In genomic region chr5:142455856-142456255, GRCh38 we compare ENCODE assay signal across 15 cellular contexts.
DNase-seq lines count a peak whose midpoint lies in the region; ATAC-seq, FAIRE-seq and TF ChIP-seq lines count a peak whose summit lies in the region.
"Had no signal": no experiment of that assay in that cellular context is flagged by ENCODE, and none has a peak within 500 bp of the region (broad histone marks: within the 10 kb centered on the region; RNA-seq: fewer than 3 reads in every experiment).

No MANE protein-coding gene starts in this region.

- intact Hi-C loops in GM12878 (cut with micrococcal nuclease; ENCODE audit: unreplicated experiment) (no loop called here), testis (cut with DNase I; ENCODE audit: low total_unique reads) (no loop called here)

- WGBS in GM12878 (ENCODE audit: insufficient coverage, insufficient replicate concordance, low lambda C conversion rate, missing lambda C conversion rate), result 0% methylated on average over 2 of the region's 2 CpGs
- 74 to 91% methylated on average over 2 of the region's 2 CpGs for WGBS in testis, 2 donors

- peaks cover 36% of the 10 kb centered on the region for H3K9me3 ChIP-seq in BLaER1
- no peaks in the 10 kb centered on the region; the same call in 2 of the 3 replicates for H3K9me3 ChIP-seq in GM12878 (replicated peaks; ENCODE audit: control insufficient read depth, insufficient read depth, low read length)
- H3K9me3 ChIP-seq in testis, result no peaks in the 10 kb centered on the region

- TF ChIP-seq EP300 in GM12878 (IDR thresholded peaks at IDR 0.05; ENCODE audit: borderline replicate concordance in 1 of 2, control insufficient read depth in 1 of 2, low read depth in 2 of 2, low read length in 2 of 2), result peak in 1 of 2 experiments; percentile 34; a peak in 1 of 4 replicates

- H4K20me1 ChIP-seq in BLaER1 (no peaks in the 10 kb centered on the region), GM12878 (ENCODE audit: control insufficient read depth, insufficient read depth) (no peaks in the 10 kb centered on the region)

- H3K4me3 ChIP-seq in BLaER1, result no peak overlapping the region
- no peak overlapping the region for H3K4me3 ChIP-seq in NB4 (ENCODE audit: low read depth, low read length)
- no peak overlapping the region for H3K4me3 ChIP-seq in GM12878
- H3K4me3 ChIP-seq in testis, result no peak overlapping the region

- no peaks in the 10 kb centered on the region for H3K27me3 ChIP-seq in BLaER1
- H3K27me3 ChIP-seq in GM12878 (replicated peaks in 1 of 2; ENCODE audit: control insufficient read depth in 2 of 2, insufficient read depth in 2 of 2, low read length in 1 of 2), result no peaks in the 10 kb centered on the region
- no peaks in the 10 kb centered on the region for H3K27me3 ChIP-seq in testis

- SMC1A ChIA-PET in GM12878 (lab: Charles Lee; ENCODE audit: uncharacterized antibody, unreplicated experiment), result no interaction called here

- peak overlapping the region; percentile 12 for H3K4me2 ChIP-seq in BLaER1
- H3K4me2 ChIP-seq in GM12878 (ENCODE audit: control insufficient read depth, insufficient read depth), result no peak overlapping the region

- no TSS peak for BruUV-seq in GM12878 (replicated peaks; lab: Mats Ljungman, UMichigan)

- ATAC-seq in GM12878, result peak; percentile 88

- CTCF ChIA-PET in GM12878 (lab: Yijun Ruan, JAX), result interaction anchor here (0.8 kb wide), 1 partner anchor 261 kb away, joined by 3 read pairs; no protein-coding TSS in a partner anchor

- TF ChIP-seq RAD21 in GM12878 (IDR thresholded peaks at IDR 0.05; ENCODE audit: insufficient read depth, low read depth, low read length), result no peak

- H3K9ac ChIP-seq in BLaER1 (no peak overlapping the region), GM12878 (ENCODE audit: control insufficient read depth, insufficient read depth, low read length) (no peak overlapping the region)

- FAIRE-seq in GM18507 (lab: Jason Lieb, UNC) (peak; percentile 69), GM12878 (lab: Jason Lieb, UNC) (peak; percentile 84)

- POLR2A ChIA-PET in GM12878 (lab: Charles Lee), result no interaction called here

- in situ Hi-C loops in GM12878 (cut with MboI), result no loop called here

- H3K27ac ChIP-seq in BLaER1, result no peak overlapping the region
- H3K27ac ChIP-seq in GM12878 (ENCODE audit: control insufficient read depth, insufficient read depth), result no peak overlapping the region
- no peak overlapping the region for H3K27ac ChIP-seq in testis
- H3K27ac ChIP-seq: RWPE1 had no signal

- H3K4me1 ChIP-seq in BLaER1 (peaks cover 10% of the 10 kb centered on the region), GM12878 (ENCODE audit: control insufficient read depth, insufficient read depth, low read length) (no peaks in the 10 kb centered on the region), testis (no peaks in the 10 kb centered on the region)

- RAD21 ChIA-PET in GM12878 (lab: Charles Lee; ENCODE audit: unreplicated experiment), result no interaction called here

- DNase-seq in GM18507 (ENCODE audit: extremely low spot score, insufficient read length, low read depth) (no peak), NB4 (ENCODE audit: low read depth) (peak; percentile 52), GM12878 (ENCODE audit: low read depth, low spot score) (peak; percentile 17), COLO829 (ENCODE audit: low spot score) (no peak), testis (no peak), cerebellar cortex (ENCODE audit: low spot score) (no peak), SW 1271 (lab: John Stamatoyannopoulos, UW) (no peak)
- DNase-seq: CD8-positive, alpha-beta memory T cell; DMS 273 treated with DMSO at 0.1 percent for 48 hours; MM.1S; NCI-H1436; NCI-H2081; NCI-H524 had no signal

- TF ChIP-seq POLR2A in NB4 (IDR thresholded peaks at IDR 0.05; ENCODE audit: extremely low read depth, insufficient read length) (no peak), GM12878 (IDR thresholded peaks at IDR 0.05; ENCODE audit: low read depth, low read length) (no peak), testis (IDR thresholded peaks at IDR 0.05) (no peak)

- H2AFZ ChIP-seq in GM12878 (ENCODE audit: control insufficient read depth, low read depth, low read length), result no peak overlapping the region

- H3K36me3 ChIP-seq in BLaER1 (no peaks in the 10 kb centered on the region), GM12878 (ENCODE audit: control insufficient read depth in 2 of 2, insufficient read depth in 2 of 2, low read length in 1 of 2) (no peaks in the 10 kb centered on the region), testis (ENCODE audit: low read depth, missing control alignments) (no peaks in the 10 kb centered on the region)

- TF ChIP-seq CTCF in NB4 (IDR thresholded peaks at IDR 0.05; ENCODE audit: low read depth, low read length), result no peak
- no peak for TF ChIP-seq CTCF in GM12878 (IDR thresholded peaks at IDR 0.05 in 2 of 3, conservative IDR thresholded peaks at IDR 0.05 in 1 of 3; ENCODE audit: control insufficient read depth in 2 of 3, extremely low read depth in 1 of 3, insufficient read depth in 1 of 3, low read depth in 3 of 3, low read length in 3 of 3)
- TF ChIP-seq CTCF in testis (IDR thresholded peaks at IDR 0.05), result no peak

- H3K79me2 ChIP-seq in GM12878 (ENCODE audit: control insufficient read depth, insufficient read depth, low read length), result no peaks in the 10 kb centered on the region

TF ChIP-seq in GM12878, 131 proteins besides CTCF, POLR2A, EP300 and RAD21:
- TF ChIP-seq TCF12 (IDR thresholded peaks at IDR 0.05; ENCODE audit: low read depth, low read length) (no peak), ATF7 (IDR thresholded peaks at IDR 0.05; ENCODE audit: low read depth) (peak; percentile 35; the same call in 1 of the 2 replicates), DPF2 (IDR thresholded peaks at IDR 0.05) (peak; percentile 66), SMAD1 (IDR thresholded peaks at IDR 0.05; ENCODE audit: low read depth, partially characterized antibody) (no peak), RELB (IDR thresholded peaks at IDR 0.05; ENCODE audit: low read depth) (peak; percentile 60), SPI1 (IDR thresholded peaks at IDR 0.05; ENCODE audit: borderline replicate concordance, insufficient read depth, low read depth, low read length) (peak; percentile 97), IKZF2 (IDR thresholded peaks at IDR 0.05) (peak; percentile 81 to 86; a peak in 2 of 4 replicates), IKZF1 (conservative IDR thresholded peaks at IDR 0.05) (peak; percentile 71), MEF2B (IDR thresholded peaks at IDR 0.05; ENCODE audit: partially characterized antibody, poor library complexity, severe bottlenecking) (peak; percentile 36), MTA2 (IDR thresholded peaks at IDR 0.05; ENCODE audit: low read depth) (peak; percentile 83)

Comparison
In these comparisons a context has a peak if more than half of its experiments do, and no peak if none do; other contexts are left out.
1. DNase-seq: peak in NB4 (single experiment) and GM12878 (single experiment); none in GM18507 (single experiment), COLO829 (single experiment), testis (single experiment), cerebellar cortex (single experiment) and SW 1271 (0 of 2).